Comparison of ENCODE assay signal across 9 cellular contexts in genomic region chr2:176188969-176189665, GRCh38. TPM values are rescaled to one million over a fixed set of nuclear protein-coding genes. Genes with fewer than 3 reads are reported as not detected.
DNase-seq lines count a peak whose midpoint lies in the region; ATAC-seq and TF ChIP-seq lines count a peak whose summit lies in the region.
"Had no signal": no experiment of that assay in that cellular context is flagged by ENCODE, and none has a peak within 500 bp of the region (broad histone marks: within the 10 kb centered on the region; RNA-seq: fewer than 3 reads in every experiment).

No MANE protein-coding gene starts in this region.

- no peak for TF ChIP-seq CTCF in heart right ventricle (IDR thresholded peaks at IDR 0.05)
- TF ChIP-seq CTCF in brain microvascular endothelial cell (IDR thresholded peaks at IDR 0.05; ENCODE audit: low read depth, low read length, missing control alignments) = no peak
- no peak for TF ChIP-seq CTCF in mesothelial cell of epicardium (IDR thresholded peaks at IDR 0.05; ENCODE audit: unreplicated experiment)

- in situ Hi-C loops in brain microvascular endothelial cell (cut with HindIII; ENCODE audit: low pct_ligation_motif_present, low sequenced_read_pairs) = no loop called here

- peaks cover 94% of the 10 kb centered on the region for H3K27me3 Mint-ChIP-seq in mesothelial cell of epicardium (ENCODE audit: low read depth)

- H3K9me3 Mint-ChIP-seq in mesothelial cell of epicardium = no peaks in the 10 kb centered on the region

- peak overlapping the region in 1 of 10 donors; percentile 40 for H3K27ac ChIP-seq in heart right ventricle
- no peak overlapping the region for H3K27ac ChIP-seq in brain microvascular endothelial cell
- H3K27ac ChIP-seq in aorta (ENCODE audit: low read depth in 1 of 2, low read length in 2 of 2) = no peak overlapping the region

- H3K4me3 Mint-ChIP-seq in mesothelial cell of epicardium = peak overlapping the region; percentile 44

- no peaks in the 10 kb centered on the region for H3K36me3 Mint-ChIP-seq in mesothelial cell of epicardium

- ATAC-seq in heart right ventricle (peak in 2 of 8 donors; percentile 17 to 50), left ventricle myocardium superior (no peak), aorta (ENCODE audit: low FRiP score) (peak; percentile 48), GM18498 (IDR thresholded peaks at IDR 0.05; ENCODE audit: unreplicated experiment) (no peak)

- H3K4me1 Mint-ChIP-seq in mesothelial cell of epicardium = peaks cover 18% of the 10 kb centered on the region

- H3K4me3 ChIP-seq in heart right ventricle (peak overlapping the region; percentile 37 to 65 (median 55)), brain microvascular endothelial cell (ENCODE audit: low read depth, low read length) (peak overlapping the region; percentile 9), aorta (ENCODE audit: low read length in 2 of 2) (peak overlapping the region; percentile 28 to 48)

- DNase-seq in heart right ventricle (no peak), left ventricle myocardium superior (no peak), brain microvascular endothelial cell (no peak), mesothelial cell of epicardium (ENCODE audit: low spot score in 2 of 2, unreplicated experiment in 2 of 2) (no peak), aorta (peak in 1 of 2 donors; percentile 78), NAMALWA (ENCODE audit: low spot score) (no peak), EL (no peak)

- H3K4me1 ChIP-seq in heart right ventricle = peaks cover 9 to 33% (median 27%) of the 10 kb centered on the region in 9 donors
- H3K4me1 ChIP-seq in aorta (ENCODE audit: control insufficient read depth in 1 of 2, insufficient read depth in 2 of 2, low read length in 2 of 2) = no peaks in the 10 kb centered on the region

- WGBS in heart right ventricle, 2 donors = 1 to 3% methylated on average over 67 to 77 of the region's 77 CpGs
- WGBS in aorta, 2 donors = 1% methylated on average over 69 to 77 of the region's 77 CpGs

- H3K9me3 ChIP-seq in heart right ventricle (no peaks in the 10 kb centered on the region), aorta (ENCODE audit: control insufficient read depth, low read length) (no peaks in the 10 kb centered on the region)

- no peak overlapping the region for H3K27ac Mint-ChIP-seq in mesothelial cell of epicardium

- no peaks in the 10 kb centered on the region for H3K36me3 ChIP-seq in heart right ventricle
- H3K36me3 ChIP-seq in brain microvascular endothelial cell (replicated peaks) = no peaks in the 10 kb centered on the region
- no peaks in the 10 kb centered on the region for H3K36me3 ChIP-seq in aorta (ENCODE audit: control insufficient read depth in 1 of 2, insufficient read depth in 2 of 2, low read length in 1 of 2)

- peaks cover 37 to 100% (median 100%) of the 10 kb centered on the region in 7 donors for H3K27me3 ChIP-seq in heart right ventricle
- peaks cover 60% of the 10 kb centered on the region for H3K27me3 ChIP-seq in brain microvascular endothelial cell (replicated peaks)
- H3K27me3 ChIP-seq in aorta (ENCODE audit: control insufficient read depth in 1 of 2, insufficient read depth in 2 of 2, low read length in 1 of 2) = no peaks in the 10 kb centered on the region

- intact Hi-C loops in heart right ventricle (cut with DNase I) = no loop called here
- intact Hi-C loops in left ventricle myocardium superior (cut with micrococcal nuclease) = no loop called here
- intact Hi-C loops in aorta (cut with DNase I) = no loop called here

RNA-seq across cellular contexts. Expression of gene HOXD1, which starts 0.6 kb away (rescaled TPM):
- total RNA-seq in heart right ventricle = under 1 TPM in 2 of 10 donors, not detected in 8; 0.19 to 0.23 TPM
- polyA plus RNA-seq in heart right ventricle = under 1 TPM; 0.03 to 0.15 TPM
- not detected for total RNA-seq in left ventricle myocardium superior
- not detected in 3 replicates for total RNA-seq in mesothelial cell of epicardium
- total RNA-seq in aorta = 1 to 10 TPM; 1.1 to 2.2 TPM
- polyA plus RNA-seq in aorta = 1 to 10 TPM in 1 of 2 donors, under 1 TPM in 1; 0.31 to 1.0 TPM
- total RNA-seq: T-helper 2 cell treated with Interferon-gamma antibody and Interleukin-4, amounts not matched to agents 100 ng/mL and 5 ng/mL, for 36 hours had no signal

RNA-seq across cellular contexts. Expression of gene HOXD3, which starts 32.0 kb away (rescaled TPM):
- total RNA-seq in heart right ventricle (1 to 10 TPM in 1 of 10 donors, under 1 TPM in 4, not detected in 5; 0.17 to 1.1 (median 0.28) TPM), left ventricle myocardium superior (0.27 TPM), mesothelial cell of epicardium (0.93 to 1.1 TPM (median 1.1 TPM) in 3 replicates), aorta (10 to 100 TPM in 1 of 2 donors, 1 to 10 TPM in 1; 9.8 to 13.4 TPM)
- polyA plus RNA-seq in heart right ventricle (under 1 TPM; 0.10 to 0.15 TPM), aorta (1 to 10 TPM; 1.5 to 2.3 TPM)
- total RNA-seq: T-helper 2 cell treated with Interferon-gamma antibody and Interleukin-4, amounts not matched to agents 100 ng/mL and 5 ng/mL, for 36 hours had no signal

RNA-seq across cellular contexts. Expression of gene HOXD4, which starts 37.8 kb away (rescaled TPM):
- total RNA-seq in heart right ventricle (under 1 TPM in 8 of 10 donors, not detected in 2; 0.21 to 0.69 (median 0.40) TPM), left ventricle myocardium superior (0.22 TPM), mesothelial cell of epicardium (0.67 to 1.4 TPM (median 1.3 TPM) in 3 replicates), aorta (1 to 10 TPM; 7.7 to 9.8 TPM)
- polyA plus RNA-seq in heart right ventricle (1 to 10 TPM in 1 of 2 donors, under 1 TPM in 1; 0.13 to 1.6 TPM), aorta (1 to 10 TPM in 1 of 2 donors, not detected in 1; 7.7 TPM)
- total RNA-seq: T-helper 2 cell treated with Interferon-gamma antibody and Interleukin-4, amounts not matched to agents 100 ng/mL and 5 ng/mL, for 36 hours had no signal

RNA-seq across cellular contexts. Expression of gene HOXD8, which starts 59.6 kb away (rescaled TPM):
- total RNA-seq in heart right ventricle = 1 to 10 TPM in 1 of 10 donors, under 1 TPM in 7, not detected in 2; 0.26 to 1.5 (median 0.42) TPM
- polyA plus RNA-seq in heart right ventricle = under 1 TPM; 0.35 to 0.59 TPM
- total RNA-seq in left ventricle myocardium superior = 0.92 TPM
- 0.29 to 0.58 TPM (median 0.40 TPM) in 3 replicates for total RNA-seq in mesothelial cell of epicardium
- 10 to 100 TPM; 11.5 to 14.4 TPM for total RNA-seq in aorta
- polyA plus RNA-seq in aorta = 1 to 10 TPM; 2.5 to 7.3 TPM
- total RNA-seq: T-helper 2 cell treated with Interferon-gamma antibody and Interleukin-4, amounts not matched to agents 100 ng/mL and 5 ng/mL, for 36 hours had no signal
